Comparison of ENCODE assay signal across 8 cellular contexts in genomic region chr1:160205242-160205973, GRCh38. TPM values are rescaled to one million over a fixed set of nuclear protein-coding genes. Genes with fewer than 3 reads are reported as not detected.
DNase-seq lines count a peak whose midpoint lies in the region; ATAC-seq and TF ChIP-seq lines count a peak whose summit lies in the region.

PEA15 (plus strand) TSS chr1:160205384; CDS start chr1:160211545, 6,161 bp downstream.

- no peaks in the 10 kb centered on the region for H3K36me3 ChIP-seq in right lobe of liver

- no peaks in the 10 kb centered on the region for H3K9me3 ChIP-seq in right lobe of liver

- no peaks in the 10 kb centered on the region for H3K27me3 ChIP-seq in right lobe of liver

- TF ChIP-seq CTCF in HFF-Myc (IDR thresholded peaks at IDR 0.05; ENCODE audit: low read depth, low read length, missing control alignments), result no peak
- no peak for TF ChIP-seq CTCF in right lobe of liver (IDR thresholded peaks at IDR 0.05)

- H3K4me3 ChIP-seq in GM08714 (ENCODE audit: low read length), result peak within 1 kb of the TSS; percentile 97
- H3K4me3 ChIP-seq in HFF-Myc (replicated peaks; ENCODE audit: low read depth, low read length), result peak within 1 kb of the TSS; percentile 93
- peak within 1 kb of the TSS; percentile 74 to 97 (median 83) for H3K4me3 ChIP-seq in right lobe of liver

- intact Hi-C loops in right lobe of liver (cut with DNase I), result loop anchor here in 1 of 2 donors (10.0 kb wide), 1 partner anchor 69 kb away; no protein-coding TSS in a partner anchor

- WGBS in right lobe of liver (ENCODE audit: insufficient coverage, low coverage, low lambda C conversion rate, missing lambda C conversion rate), result 1% methylated on average over 38 of the region's 75 CpGs

- no peak for DNase-seq in HFF-Myc (ENCODE audit: extremely low read depth, low read depth)
- DNase-seq in NCI-H2196 treated with DMSO at 0.1 percent for 48 hours (lab: John Stamatoyannopoulos, UW; ENCODE audit: unreplicated experiment), result peak; percentile 25
- DNase-seq in activated CD4-positive, alpha-beta T cell treated with anti-CD3 and anti-CD28 coated beads, Interleukin-2, amount 50 U/mL, for 4 hours, result peak; percentile 58 to 60
- peak in 1 of 2 donors; percentile 72 for DNase-seq in dermis microvascular lymphatic vessel endothelial cell (ENCODE audit: low read depth in 2 of 2)
- peak; percentile 79 to 84 (median 81) for DNase-seq in right lobe of liver
- peak; percentile 70 for DNase-seq in stimulated activated CD4-positive, alpha-beta T cell treated with anti-CD3 and anti-CD28 coated beads, Interleukin-4, amount 100 ng/mL, for 24 hours

- peak; percentile 72 for TF ChIP-seq POLR2A in right lobe of liver (IDR thresholded peaks at IDR 0.05)

- ATAC-seq in right lobe of liver, result peak; percentile 84 to 92 (median 88)
- ATAC-seq in HG02623 (IDR thresholded peaks at IDR 0.05; ENCODE audit: unreplicated experiment), result no peak

- H3K27ac ChIP-seq in right lobe of liver, result peak within 1 kb of the TSS; percentile 35 to 93 (median 65)

- peaks cover 0 to 11% (median 0%) of the 10 kb centered on the region in 4 donors for H3K4me1 ChIP-seq in right lobe of liver

RNA-seq across cellular contexts. Expression of gene PEA15, which starts in this region (rescaled TPM):
- total RNA-seq in dermis microvascular lymphatic vessel endothelial cell (38.9 and 83.1 TPM in 2 replicates), right lobe of liver (10 to 100 TPM; 11.5 to 45.7 (median 18.0) TPM)
